Comparison of ENCODE assay signal across 24 cellular contexts in genomic region chr3:129699635-129700034, GRCh38.
A peak's percentile ranks its signal among the peaks of the same experiment; 100 is the strongest.
DNase-seq lines count a peak whose midpoint lies in the region; ATAC-seq and TF ChIP-seq lines count a peak whose summit lies in the region.
"Had no signal": no experiment of that assay in that cellular context is flagged by ENCODE, and none has a peak within 500 bp of the region (broad histone marks: within the 10 kb centered on the region; RNA-seq: fewer than 3 reads in every experiment).

No MANE protein-coding gene starts in this region.

- H4K20me1 ChIP-seq in GM23338 (replicated peaks; ENCODE audit: insufficient read depth), result no peaks in the 10 kb centered on the region

- no peak overlapping the region for H3K4me3 Mint-ChIP-seq in GM23338
- H3K4me3 Mint-ChIP-seq: CD4-positive, alpha-beta T cell had no signal

- no peak overlapping the region for H4K91ac ChIP-seq in trophoblast cell (ENCODE audit: low read depth, low read length)

- H2BK5ac ChIP-seq in mesendoderm (ENCODE audit: low read length) (peak overlapping the region; percentile 73), trophoblast cell (ENCODE audit: low read depth, low read length, poor library complexity) (no peak overlapping the region)

- peaks cover 36% of the 10 kb centered on the region for H3K36me3 Mint-ChIP-seq in GM23338 (ENCODE audit: low read depth)

- H3K27me3 ChIP-seq in GM23338 (ENCODE audit: insufficient read depth) (no peaks in the 10 kb centered on the region), HUES64 (ENCODE audit: insufficient read depth, low read length) (no peaks in the 10 kb centered on the region), mesendoderm (ENCODE audit: insufficient read depth, low read length, poor library complexity) (no peaks in the 10 kb centered on the region), trophoblast cell (ENCODE audit: insufficient read depth, low read length) (no peaks in the 10 kb centered on the region)
- H3K27me3 ChIP-seq: BLaER1 treated with 17β-estradiol and CSF1 and Interleukin-3, amounts not matched to agents 10 nM and 100 nM had no signal

- no peaks in the 10 kb centered on the region for H3F3A ChIP-seq in GM23338 (replicated peaks; ENCODE audit: low read depth)

- H3K56ac ChIP-seq in mesendoderm (ENCODE audit: low read length), result peak overlapping the region; percentile 62

- TF ChIP-seq CTCF in GM23338 (conservative IDR thresholded peaks at IDR 0.05; ENCODE audit: low read depth in 2 of 2), result no peak

- H3K79me1 ChIP-seq in mesendoderm (ENCODE audit: low read length), result no peaks in the 10 kb centered on the region
- no peaks in the 10 kb centered on the region for H3K79me1 ChIP-seq in trophoblast cell (ENCODE audit: low read length)

- H3K4me2 ChIP-seq in GM23338, result no peak overlapping the region
- no peak overlapping the region for H3K4me2 ChIP-seq in mesendoderm (ENCODE audit: low read length)
- H3K4me2 ChIP-seq in trophoblast cell (ENCODE audit: low read length), result no peak overlapping the region
- H3K4me2 ChIP-seq: A549; BLaER1 treated with 17β-estradiol and CSF1 and Interleukin-3, amounts not matched to agents 10 nM and 100 nM had no signal

- H3K14ac ChIP-seq in trophoblast cell (ENCODE audit: low read length), result no peak overlapping the region

- H2BK15ac ChIP-seq in mesendoderm (replicated peaks; ENCODE audit: low read depth), result no peak overlapping the region

- H3K9ac ChIP-seq in HUES64 (ENCODE audit: low read depth, low read length) (no peak overlapping the region), mesendoderm (ENCODE audit: low read length) (peak overlapping the region; percentile 38), trophoblast cell (ENCODE audit: low read length) (no peak overlapping the region)
- H3K9ac ChIP-seq: BLaER1 treated with 17β-estradiol and CSF1 and Interleukin-3, amounts not matched to agents 10 nM and 100 nM had no signal

- peaks cover 37% of the 10 kb centered on the region for H3K9me3 Mint-ChIP-seq in GM23338

- H3K27me3 Mint-ChIP-seq in GM23338 (ENCODE audit: insufficient read depth, low read depth, poor library complexity), result peaks cover 4% of the 10 kb centered on the region
- H3K27me3 Mint-ChIP-seq: CD4-positive, alpha-beta T cell had no signal

- no peak overlapping the region for H3K4me3 ChIP-seq in GM23338
- no peak overlapping the region for H3K4me3 ChIP-seq in HUES64 (ENCODE audit: low read length)
- H3K4me3 ChIP-seq in mesendoderm (ENCODE audit: low read length), result no peak overlapping the region
- no peak overlapping the region for H3K4me3 ChIP-seq in trophoblast cell (ENCODE audit: low read depth, low read length)
- H3K4me3 ChIP-seq: A549; BLaER1 treated with 17β-estradiol and CSF1 and Interleukin-3, amounts not matched to agents 10 nM and 100 nM had no signal

- peak overlapping the region; percentile 78 for H2BK120ac ChIP-seq in mesendoderm (ENCODE audit: low read depth, low read length)
- H2BK120ac ChIP-seq in trophoblast cell (ENCODE audit: insufficient read depth, low read length, poor library complexity), result no peak overlapping the region

- H3K36me3 ChIP-seq in GM23338 (ENCODE audit: insufficient read depth), result 0 out of 2 replicates have a peak, but pooled peaks cover 8% of the 10 kb centered on the region
- peaks cover 12% of the 10 kb centered on the region for H3K36me3 ChIP-seq in HUES64 (ENCODE audit: insufficient read depth, low read length)
- H3K36me3 ChIP-seq in mesendoderm (ENCODE audit: control insufficient read depth, insufficient read depth, low read length), result no peaks in the 10 kb centered on the region
- H3K36me3 ChIP-seq in trophoblast cell (ENCODE audit: control insufficient read depth in 1 of 2, insufficient read depth in 2 of 2, low read length in 2 of 2), result peaks cover 6 to 7% of the 10 kb centered on the region in 2 experiments

- H4K12ac ChIP-seq in trophoblast cell (ENCODE audit: low read depth, low read length), result no peak overlapping the region

- H3K27ac ChIP-seq in GM23338 (ENCODE audit: low read depth) (no peak overlapping the region), HUES64 (ENCODE audit: low read depth, low read length) (peak overlapping the region; percentile 26; the same call in 1 of the 2 replicates), mesendoderm (ENCODE audit: low read depth, low read length) (peak overlapping the region; percentile 62), trophoblast cell (ENCODE audit: low read depth, low read length) (no peak overlapping the region)
- H3K27ac ChIP-seq: A549; BLaER1 treated with 17β-estradiol and CSF1 and Interleukin-3, amounts not matched to agents 10 nM and 100 nM; HL-60; RWPE1 had no signal

- H4K8ac ChIP-seq in mesendoderm (ENCODE audit: low read depth, low read length), result no peak overlapping the region
- no peak overlapping the region for H4K8ac ChIP-seq in trophoblast cell (ENCODE audit: low read depth, low read length)

- H3K4me1 ChIP-seq in GM23338 (ENCODE audit: insufficient read depth), result peaks cover 31% of the 10 kb centered on the region
- H3K4me1 ChIP-seq in HUES64 (ENCODE audit: insufficient read depth, low read length), result peaks cover 33% of the 10 kb centered on the region
- H3K4me1 ChIP-seq in mesendoderm (ENCODE audit: control insufficient read depth, low read depth, low read length), result peaks cover 8% of the 10 kb centered on the region
- H3K4me1 ChIP-seq in trophoblast cell (ENCODE audit: control insufficient read depth in 1 of 2, insufficient read depth in 2 of 2, low read length in 2 of 2), result peaks cover 0 to 4% of the 10 kb centered on the region in 2 experiments

- H2AK5ac ChIP-seq in mesendoderm (ENCODE audit: low read length) (no peak overlapping the region), trophoblast cell (ENCODE audit: low read length) (no peak overlapping the region)

- DNase-seq in GM23338 (ENCODE audit: low spot score) (no peak), mesendoderm (peak; percentile 58), trophoblast cell (no peak)
- DNase-seq in stimulated activated CD8-positive, alpha-beta memory T cell treated with anti-CD3 and anti-CD28 coated beads, Interleukin-4, amount 100 ng/mL, for 48 hours, result no peak
- DNase-seq in activated T-cell treated with anti-CD3 and anti-CD28 coated beads, Interleukin-2, amount 50 U/mL, for 48 hours, result no peak
- DNase-seq: AML-193; CD4-positive, alpha-beta T cell; COR-L47; DMS79 treated with DMSO at 0.1 percent for 48 hours; GF-D8; Kasumi-1; NCI-H1105 treated with DMSO at 0.1 percent for 48 hours; NCI-H2029; NCI-H446 treated with DMSO at 0.1 percent for 48 hours; NCI-H526; SHP77 treated with DMSO at 0.1 percent for 48 hours had no signal

- H3K4ac ChIP-seq in mesendoderm (ENCODE audit: low read depth, low read length), result no peak overlapping the region
- H3K4ac ChIP-seq in trophoblast cell (ENCODE audit: low read depth, low read length), result peak overlapping the region; percentile 27

- H3K18ac ChIP-seq in mesendoderm (ENCODE audit: low read length) (peak overlapping the region; percentile 94), trophoblast cell (ENCODE audit: low read length) (peak overlapping the region; percentile 40)

- H3K9me2 ChIP-seq in GM23338 (ENCODE audit: insufficient read depth), result no peaks in the 10 kb centered on the region

- peaks cover 37% of the 10 kb centered on the region for H3K4me1 Mint-ChIP-seq in GM23338

- peak; percentile 79 for ATAC-seq in GM23338
- ATAC-seq in GM21381 (IDR thresholded peaks at IDR 0.05; ENCODE audit: unreplicated experiment), result no peak
- ATAC-seq: A549, HepG2, Panc1 had no signal

- no peak overlapping the region for H4K5ac ChIP-seq in mesendoderm (ENCODE audit: low read length)

- H3K79me2 ChIP-seq in GM23338 (replicated peaks; ENCODE audit: insufficient read depth) (peaks cover 3% of the 10 kb centered on the region; the same call in 1 of the 2 replicates), mesendoderm (ENCODE audit: control insufficient read depth, insufficient read depth, low read length) (no peaks in the 10 kb centered on the region), trophoblast cell (ENCODE audit: control insufficient read depth, insufficient read depth, low read length, poor library complexity) (no peaks in the 10 kb centered on the region)

- no peak overlapping the region for H2BK12ac ChIP-seq in trophoblast cell (ENCODE audit: low read length)

- H3K9me3 ChIP-seq in HUES64 (ENCODE audit: insufficient read depth, low read depth, low read length) (peaks cover 22% of the 10 kb centered on the region), trophoblast cell (ENCODE audit: insufficient read depth, low read depth, low read length) (peaks cover 6% of the 10 kb centered on the region)

- H3K23ac ChIP-seq in mesendoderm (ENCODE audit: low read length) (no peak overlapping the region), trophoblast cell (ENCODE audit: low read length) (no peak overlapping the region)

- H3K27ac Mint-ChIP-seq in GM23338, result no peak overlapping the region
- H3K27ac Mint-ChIP-seq: CD4-positive, alpha-beta T cell had no signal

- no peak overlapping the region for H2AFZ ChIP-seq in GM23338
- no peak overlapping the region for H2AFZ ChIP-seq in trophoblast cell (ENCODE audit: insufficient read depth, low read length, poor library complexity)

TF ChIP-seq in GM23338, 12 proteins besides CTCF, POLR2A, EP300 and RAD21:
- no peak for TF ChIP-seq JUNB (IDR thresholded peaks at IDR 0.05; ENCODE audit: unreplicated experiment)
- no peak for TF ChIP-seq ZNF331 (CRISPR knock-in tag; IDR thresholded peaks at IDR 0.05; ENCODE audit: low read depth)
- TF ChIP-seq CREB1 (CRISPR knock-in tag; IDR thresholded peaks at IDR 0.05; ENCODE audit: low read depth), result no peak
- TF ChIP-seq POLR2AphosphoS5 (IDR thresholded peaks at IDR 0.05; ENCODE audit: low read depth), result no peak
- TF ChIP-seq ETS1 (IDR thresholded peaks at IDR 0.05), result no peak
- TF ChIP-seq EZH2phosphoT487 (IDR thresholded peaks at IDR 0.05; ENCODE audit: unreplicated experiment), result no peak
- TF ChIP-seq STAT1 (IDR thresholded peaks at IDR 0.05; ENCODE audit: unreplicated experiment), result no peak
- TF ChIP-seq NANOG (IDR thresholded peaks at IDR 0.05; ENCODE audit: borderline replicate concordance), result no peak

Comparison
In these comparisons a context has a peak if more than half of its experiments do, and no peak if none do; other contexts are left out.
1. H3K27ac ChIP-seq: peak in HUES64 (single experiment) and mesendoderm (single experiment); none in GM23338 (single experiment) and trophoblast cell (single experiment).